ENCODE assay signal across 1 cellular context in the genomic region with DNA sequence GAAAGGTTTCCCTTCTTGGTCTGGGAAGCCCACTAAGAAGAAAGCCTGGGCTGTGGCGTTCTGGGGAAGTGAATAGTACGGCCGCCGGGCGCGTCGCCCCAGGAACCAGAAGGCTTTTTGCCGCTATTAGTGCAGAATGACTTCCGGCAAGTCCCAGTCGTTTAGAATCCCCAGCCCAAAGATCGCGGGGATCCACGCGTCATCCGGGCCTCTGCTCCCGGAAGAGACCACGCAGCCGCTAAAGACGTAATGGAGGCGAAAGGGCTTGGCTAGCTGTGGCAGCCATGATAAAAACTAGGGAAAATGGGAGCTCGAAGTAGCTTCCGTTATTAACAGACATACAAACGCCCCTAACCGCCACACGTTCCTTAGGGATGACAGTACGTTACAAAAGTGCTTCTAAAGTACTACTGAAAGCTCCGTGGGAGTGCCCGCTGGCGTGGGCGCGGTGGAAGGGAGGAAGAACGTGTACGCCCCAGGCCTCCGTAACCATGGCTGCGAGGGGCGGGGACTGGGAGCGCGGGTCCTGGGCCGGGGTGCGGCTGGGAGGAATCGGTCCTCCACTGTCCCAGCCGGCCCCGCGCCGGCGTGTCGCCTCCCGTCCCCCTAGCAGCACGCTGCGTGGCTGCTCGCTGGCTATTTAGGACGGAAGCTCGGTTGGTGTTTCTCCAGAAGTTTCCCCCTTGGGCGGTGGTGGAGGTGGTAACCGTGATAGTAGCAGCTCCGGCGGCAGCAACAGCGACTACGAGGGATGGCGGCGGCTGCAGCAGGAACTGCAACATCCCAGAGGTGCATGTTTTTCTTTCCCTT.
TF ChIP-seq lines count a peak whose summit lies in the region.

A gene (plus strand): TSS at position 667 of the 810 bp plus-strand sequence. CDS start 85 bp downstream, at position 752.

TF ChIP-seq in WTC11, 78 proteins besides CTCF, POLR2A, EP300 and RAD21 (continued from another document and continues in another):
- TF ChIP-seq, protein P1, sequence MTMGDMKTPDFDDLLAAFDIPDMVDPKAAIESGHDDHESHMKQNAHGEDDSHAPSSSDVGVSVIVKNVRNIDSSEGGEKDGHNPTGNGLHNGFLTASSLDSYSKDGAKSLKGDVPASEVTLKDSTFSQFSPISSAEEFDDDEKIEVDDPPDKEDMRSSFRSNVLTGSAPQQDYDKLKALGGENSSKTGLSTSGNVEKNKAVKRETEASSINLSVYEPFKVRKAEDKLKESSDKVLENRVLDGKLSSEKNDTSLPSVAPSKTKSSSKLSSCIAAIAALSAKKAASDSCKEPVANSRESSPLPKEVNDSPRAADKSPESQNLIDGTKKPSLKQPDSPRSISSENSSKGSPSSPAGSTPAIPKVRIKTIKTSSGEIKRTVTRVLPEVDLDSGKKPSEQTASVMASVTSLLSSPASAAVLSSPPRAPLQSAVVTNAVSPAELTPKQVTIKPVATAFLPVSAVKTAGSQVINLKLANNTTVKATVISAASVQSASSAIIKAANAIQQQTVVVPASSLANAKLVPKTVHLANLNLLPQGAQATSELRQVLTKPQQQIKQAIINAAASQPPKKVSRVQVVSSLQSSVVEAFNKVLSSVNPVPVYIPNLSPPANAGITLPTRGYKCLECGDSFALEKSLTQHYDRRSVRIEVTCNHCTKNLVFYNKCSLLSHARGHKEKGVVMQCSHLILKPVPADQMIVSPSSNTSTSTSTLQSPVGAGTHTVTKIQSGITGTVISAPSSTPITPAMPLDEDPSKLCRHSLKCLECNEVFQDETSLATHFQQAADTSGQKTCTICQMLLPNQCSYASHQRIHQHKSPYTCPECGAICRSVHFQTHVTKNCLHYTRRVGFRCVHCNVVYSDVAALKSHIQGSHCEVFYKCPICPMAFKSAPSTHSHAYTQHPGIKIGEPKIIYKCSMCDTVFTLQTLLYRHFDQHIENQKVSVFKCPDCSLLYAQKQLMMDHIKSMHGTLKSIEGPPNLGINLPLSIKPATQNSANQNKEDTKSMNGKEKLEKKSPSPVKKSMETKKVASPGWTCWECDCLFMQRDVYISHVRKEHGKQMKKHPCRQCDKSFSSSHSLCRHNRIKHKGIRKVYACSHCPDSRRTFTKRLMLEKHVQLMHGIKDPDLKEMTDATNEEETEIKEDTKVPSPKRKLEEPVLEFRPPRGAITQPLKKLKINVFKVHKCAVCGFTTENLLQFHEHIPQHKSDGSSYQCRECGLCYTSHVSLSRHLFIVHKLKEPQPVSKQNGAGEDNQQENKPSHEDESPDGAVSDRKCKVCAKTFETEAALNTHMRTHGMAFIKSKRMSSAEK (CRISPR knock-in tag; IDR thresholded peaks at IDR 0.05; ENCODE audit: borderline replicate concordance): no peak
- no peak for TF ChIP-seq MXD4 (CRISPR knock-in tag; IDR thresholded peaks at IDR 0.05; ENCODE audit: borderline replicate concordance)
- TF ChIP-seq ZNF219 (CRISPR knock-in tag; IDR thresholded peaks at IDR 0.05; ENCODE audit: borderline replicate concordance): no peak
- TF ChIP-seq KAT7 (CRISPR knock-in tag; IDR thresholded peaks at IDR 0.05; ENCODE audit: borderline replicate concordance): no peak
- TF ChIP-seq, protein P2, sequence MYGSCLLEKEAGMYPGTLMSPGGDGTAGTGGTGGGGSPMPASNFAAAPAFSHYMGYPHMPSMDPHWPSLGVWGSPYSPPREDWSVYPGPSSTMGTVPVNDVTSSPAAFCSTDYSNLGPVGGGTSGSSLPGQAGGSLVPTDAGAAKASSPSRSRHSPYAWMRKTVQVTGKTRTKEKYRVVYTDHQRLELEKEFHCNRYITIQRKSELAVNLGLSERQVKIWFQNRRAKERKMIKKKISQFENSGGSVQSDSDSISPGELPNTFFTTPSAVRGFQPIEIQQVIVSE (CRISPR knock-in tag; IDR thresholded peaks at IDR 0.05; ENCODE audit: borderline replicate concordance): no peak
- no peak for TF ChIP-seq ZNF138 (CRISPR knock-in tag; conservative IDR thresholded peaks at IDR 0.05)
- TF ChIP-seq, protein P3, sequence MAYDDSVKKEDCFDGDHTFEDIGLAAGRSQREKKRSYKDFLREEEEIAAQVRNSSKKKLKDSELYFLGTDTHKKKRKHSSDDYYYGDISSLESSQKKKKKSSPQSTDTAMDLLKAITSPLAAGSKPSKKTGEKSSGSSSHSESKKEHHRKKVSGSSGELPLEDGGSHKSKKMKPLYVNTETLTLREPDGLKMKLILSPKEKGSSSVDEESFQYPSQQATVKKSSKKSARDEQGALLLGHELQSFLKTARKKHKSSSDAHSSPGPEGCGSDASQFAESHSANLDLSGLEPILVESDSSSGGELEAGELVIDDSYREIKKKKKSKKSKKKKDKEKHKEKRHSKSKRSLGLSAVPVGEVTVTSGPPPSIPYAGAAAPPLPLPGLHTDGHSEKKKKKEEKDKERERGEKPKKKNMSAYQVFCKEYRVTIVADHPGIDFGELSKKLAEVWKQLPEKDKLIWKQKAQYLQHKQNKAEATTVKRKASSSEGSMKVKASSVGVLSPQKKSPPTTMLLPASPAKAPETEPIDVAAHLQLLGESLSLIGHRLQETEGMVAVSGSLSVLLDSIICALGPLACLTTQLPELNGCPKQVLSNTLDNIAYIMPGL (CRISPR knock-in tag; IDR thresholded peaks at IDR 0.05): peak; percentile 97
- TF ChIP-seq, protein P4, sequence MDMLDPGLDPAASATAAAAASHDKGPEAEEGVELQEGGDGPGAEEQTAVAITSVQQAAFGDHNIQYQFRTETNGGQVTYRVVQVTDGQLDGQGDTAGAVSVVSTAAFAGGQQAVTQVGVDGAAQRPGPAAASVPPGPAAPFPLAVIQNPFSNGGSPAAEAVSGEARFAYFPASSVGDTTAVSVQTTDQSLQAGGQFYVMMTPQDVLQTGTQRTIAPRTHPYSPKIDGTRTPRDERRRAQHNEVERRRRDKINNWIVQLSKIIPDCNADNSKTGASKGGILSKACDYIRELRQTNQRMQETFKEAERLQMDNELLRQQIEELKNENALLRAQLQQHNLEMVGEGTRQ (CRISPR knock-in tag; IDR thresholded peaks at IDR 0.05): no peak; the same call in 1 of the 2 replicates
- peak; percentile 82 for TF ChIP-seq FOXK1 (CRISPR knock-in tag; IDR thresholded peaks at IDR 0.05)
- TF ChIP-seq GRHL2 (CRISPR knock-in tag; IDR thresholded peaks at IDR 0.05; ENCODE audit: insufficient replicate concordance, severe bottlenecking): no peak
- TF ChIP-seq, protein P5, sequence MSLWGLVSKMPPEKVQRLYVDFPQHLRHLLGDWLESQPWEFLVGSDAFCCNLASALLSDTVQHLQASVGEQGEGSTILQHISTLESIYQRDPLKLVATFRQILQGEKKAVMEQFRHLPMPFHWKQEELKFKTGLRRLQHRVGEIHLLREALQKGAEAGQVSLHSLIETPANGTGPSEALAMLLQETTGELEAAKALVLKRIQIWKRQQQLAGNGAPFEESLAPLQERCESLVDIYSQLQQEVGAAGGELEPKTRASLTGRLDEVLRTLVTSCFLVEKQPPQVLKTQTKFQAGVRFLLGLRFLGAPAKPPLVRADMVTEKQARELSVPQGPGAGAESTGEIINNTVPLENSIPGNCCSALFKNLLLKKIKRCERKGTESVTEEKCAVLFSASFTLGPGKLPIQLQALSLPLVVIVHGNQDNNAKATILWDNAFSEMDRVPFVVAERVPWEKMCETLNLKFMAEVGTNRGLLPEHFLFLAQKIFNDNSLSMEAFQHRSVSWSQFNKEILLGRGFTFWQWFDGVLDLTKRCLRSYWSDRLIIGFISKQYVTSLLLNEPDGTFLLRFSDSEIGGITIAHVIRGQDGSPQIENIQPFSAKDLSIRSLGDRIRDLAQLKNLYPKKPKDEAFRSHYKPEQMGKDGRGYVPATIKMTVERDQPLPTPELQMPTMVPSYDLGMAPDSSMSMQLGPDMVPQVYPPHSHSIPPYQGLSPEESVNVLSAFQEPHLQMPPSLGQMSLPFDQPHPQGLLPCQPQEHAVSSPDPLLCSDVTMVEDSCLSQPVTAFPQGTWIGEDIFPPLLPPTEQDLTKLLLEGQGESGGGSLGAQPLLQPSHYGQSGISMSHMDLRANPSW (CRISPR knock-in tag; conservative IDR thresholded peaks at IDR 0.05; ENCODE audit: low read depth): no peak
- TF ChIP-seq ATF1 (CRISPR knock-in tag; IDR thresholded peaks at IDR 0.05): no peak
- TF ChIP-seq, protein P6, sequence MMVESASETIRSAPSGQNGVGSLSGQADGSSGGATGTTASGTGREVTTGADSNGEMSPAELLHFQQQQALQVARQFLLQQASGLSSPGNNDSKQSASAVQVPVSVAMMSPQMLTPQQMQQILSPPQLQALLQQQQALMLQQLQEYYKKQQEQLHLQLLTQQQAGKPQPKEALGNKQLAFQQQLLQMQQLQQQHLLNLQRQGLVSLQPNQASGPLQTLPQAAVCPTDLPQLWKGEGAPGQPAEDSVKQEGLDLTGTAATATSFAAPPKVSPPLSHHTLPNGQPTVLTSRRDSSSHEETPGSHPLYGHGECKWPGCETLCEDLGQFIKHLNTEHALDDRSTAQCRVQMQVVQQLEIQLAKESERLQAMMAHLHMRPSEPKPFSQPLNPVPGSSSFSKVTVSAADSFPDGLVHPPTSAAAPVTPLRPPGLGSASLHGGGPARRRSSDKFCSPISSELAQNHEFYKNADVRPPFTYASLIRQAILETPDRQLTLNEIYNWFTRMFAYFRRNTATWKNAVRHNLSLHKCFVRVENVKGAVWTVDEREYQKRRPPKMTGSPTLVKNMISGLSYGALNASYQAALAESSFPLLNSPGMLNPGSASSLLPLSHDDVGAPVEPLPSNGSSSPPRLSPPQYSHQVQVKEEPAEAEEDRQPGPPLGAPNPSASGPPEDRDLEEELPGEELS (CRISPR knock-in tag; IDR thresholded peaks at IDR 0.05): peak; percentile 12; the same call in 1 of the 2 replicates
- TF ChIP-seq NFE2L1 (CRISPR knock-in tag; IDR thresholded peaks at IDR 0.05): peak; percentile 53; the same call in 1 of the 2 replicates
- 0 out of 2 replicates have a peak, but pooled peaks have one; percentile 63 for TF ChIP-seq NR3C1 (CRISPR knock-in tag; conservative IDR thresholded peaks at IDR 0.05; ENCODE audit: low read depth)
- TF ChIP-seq RORB (CRISPR knock-in tag; IDR thresholded peaks at IDR 0.05): no peak
- TF ChIP-seq ELF4 (CRISPR knock-in tag; IDR thresholded peaks at IDR 0.05; ENCODE audit: low read depth): no peak
- TF ChIP-seq, protein P7, sequence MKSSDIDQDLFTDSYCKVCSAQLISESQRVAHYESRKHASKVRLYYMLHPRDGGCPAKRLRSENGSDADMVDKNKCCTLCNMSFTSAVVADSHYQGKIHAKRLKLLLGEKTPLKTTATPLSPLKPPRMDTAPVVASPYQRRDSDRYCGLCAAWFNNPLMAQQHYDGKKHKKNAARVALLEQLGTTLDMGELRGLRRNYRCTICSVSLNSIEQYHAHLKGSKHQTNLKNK (CRISPR knock-in tag; IDR thresholded peaks at IDR 0.05): no peak
- peak; percentile 62; the same call in 1 of the 2 replicates for TF ChIP-seq CREM (CRISPR knock-in tag; IDR thresholded peaks at IDR 0.05)
- peak; percentile 86; the same call in 1 of the 2 replicates for TF ChIP-seq ZNF232 (CRISPR knock-in tag; IDR thresholded peaks at IDR 0.05)
- TF ChIP-seq HMGA2 (CRISPR knock-in tag; IDR thresholded peaks at IDR 0.05): no peak
- TF ChIP-seq, protein P8, sequence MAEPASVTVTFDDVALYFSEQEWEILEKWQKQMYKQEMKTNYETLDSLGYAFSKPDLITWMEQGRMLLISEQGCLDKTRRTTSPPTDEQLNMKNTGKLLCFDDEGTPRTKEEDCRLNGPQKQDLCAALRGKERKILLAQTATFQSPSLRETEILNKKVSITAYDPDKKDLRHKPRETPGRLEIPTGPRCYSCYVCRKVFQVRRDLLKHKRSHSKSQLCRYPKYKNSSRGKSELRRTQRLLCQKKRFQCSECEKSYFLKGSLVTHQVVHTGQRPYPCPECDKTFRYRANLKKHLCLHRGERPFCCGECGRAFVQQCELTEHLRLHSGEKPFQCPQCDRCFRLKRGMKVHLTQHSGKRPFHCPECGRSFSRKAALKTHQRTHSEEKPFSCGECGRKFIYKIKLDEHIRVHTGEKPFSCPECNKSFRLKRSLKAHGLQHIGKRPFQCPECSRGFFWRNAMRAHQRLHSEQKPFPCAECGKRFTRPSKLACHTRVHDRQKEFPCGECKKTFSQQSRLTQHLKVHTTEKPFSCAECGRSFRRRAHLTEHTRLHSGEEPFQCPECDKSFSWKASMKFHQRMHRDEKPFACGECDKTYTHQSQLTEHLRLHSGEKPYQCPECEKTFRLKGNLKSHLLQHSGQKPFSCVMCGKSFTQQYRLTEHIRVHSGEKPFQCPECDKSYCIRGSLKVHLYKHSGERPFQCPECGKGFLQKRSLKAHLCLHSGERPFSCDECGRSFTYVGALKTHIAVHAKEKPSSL (CRISPR knock-in tag; conservative IDR thresholded peaks at IDR 0.05): no peak
- TF ChIP-seq, protein P9, sequence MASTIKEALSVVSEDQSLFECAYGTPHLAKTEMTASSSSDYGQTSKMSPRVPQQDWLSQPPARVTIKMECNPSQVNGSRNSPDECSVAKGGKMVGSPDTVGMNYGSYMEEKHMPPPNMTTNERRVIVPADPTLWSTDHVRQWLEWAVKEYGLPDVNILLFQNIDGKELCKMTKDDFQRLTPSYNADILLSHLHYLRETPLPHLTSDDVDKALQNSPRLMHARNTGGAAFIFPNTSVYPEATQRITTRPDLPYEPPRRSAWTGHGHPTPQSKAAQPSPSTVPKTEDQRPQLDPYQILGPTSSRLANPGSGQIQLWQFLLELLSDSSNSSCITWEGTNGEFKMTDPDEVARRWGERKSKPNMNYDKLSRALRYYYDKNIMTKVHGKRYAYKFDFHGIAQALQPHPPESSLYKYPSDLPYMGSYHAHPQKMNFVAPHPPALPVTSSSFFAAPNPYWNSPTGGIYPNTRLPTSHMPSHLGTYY (CRISPR knock-in tag; IDR thresholded peaks at IDR 0.05): no peak
- no peak; the same call in 1 of the 2 replicates for TF ChIP-seq TEAD1 (CRISPR knock-in tag; IDR thresholded peaks at IDR 0.05)
- TF ChIP-seq NR1H2 (CRISPR knock-in tag; IDR thresholded peaks at IDR 0.05): no peak
- no peak for TF ChIP-seq ZNF671 (CRISPR knock-in tag; IDR thresholded peaks at IDR 0.05)
- TF ChIP-seq, protein P10, sequence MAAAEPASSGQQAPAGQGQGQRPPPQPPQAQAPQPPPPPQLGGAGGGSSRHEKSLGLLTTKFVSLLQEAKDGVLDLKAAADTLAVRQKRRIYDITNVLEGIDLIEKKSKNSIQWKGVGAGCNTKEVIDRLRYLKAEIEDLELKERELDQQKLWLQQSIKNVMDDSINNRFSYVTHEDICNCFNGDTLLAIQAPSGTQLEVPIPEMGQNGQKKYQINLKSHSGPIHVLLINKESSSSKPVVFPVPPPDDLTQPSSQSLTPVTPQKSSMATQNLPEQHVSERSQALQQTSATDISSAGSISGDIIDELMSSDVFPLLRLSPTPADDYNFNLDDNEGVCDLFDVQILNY (CRISPR knock-in tag; IDR thresholded peaks at IDR 0.05): peak; percentile 43; the same call in 1 of the 2 replicates
- TF ChIP-seq, protein P11, sequence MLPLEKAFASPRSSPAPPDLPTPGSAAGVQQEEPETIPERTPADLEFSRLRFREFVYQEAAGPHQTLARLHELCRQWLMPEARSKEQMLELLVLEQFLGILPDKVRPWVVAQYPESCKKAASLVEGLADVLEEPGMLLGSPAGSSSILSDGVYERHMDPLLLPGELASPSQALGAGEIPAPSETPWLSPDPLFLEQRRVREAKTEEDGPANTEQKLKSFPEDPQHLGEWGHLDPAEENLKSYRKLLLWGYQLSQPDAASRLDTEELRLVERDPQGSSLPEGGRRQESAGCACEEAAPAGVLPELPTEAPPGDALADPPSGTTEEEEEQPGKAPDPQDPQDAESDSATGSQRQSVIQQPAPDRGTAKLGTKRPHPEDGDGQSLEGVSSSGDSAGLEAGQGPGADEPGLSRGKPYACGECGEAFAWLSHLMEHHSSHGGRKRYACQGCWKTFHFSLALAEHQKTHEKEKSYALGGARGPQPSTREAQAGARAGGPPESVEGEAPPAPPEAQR (CRISPR knock-in tag; IDR thresholded peaks at IDR 0.05): no peak
- no peak for TF ChIP-seq ZNF423 (CRISPR knock-in tag; IDR thresholded peaks at IDR 0.05)
- TF ChIP-seq, protein P12, sequence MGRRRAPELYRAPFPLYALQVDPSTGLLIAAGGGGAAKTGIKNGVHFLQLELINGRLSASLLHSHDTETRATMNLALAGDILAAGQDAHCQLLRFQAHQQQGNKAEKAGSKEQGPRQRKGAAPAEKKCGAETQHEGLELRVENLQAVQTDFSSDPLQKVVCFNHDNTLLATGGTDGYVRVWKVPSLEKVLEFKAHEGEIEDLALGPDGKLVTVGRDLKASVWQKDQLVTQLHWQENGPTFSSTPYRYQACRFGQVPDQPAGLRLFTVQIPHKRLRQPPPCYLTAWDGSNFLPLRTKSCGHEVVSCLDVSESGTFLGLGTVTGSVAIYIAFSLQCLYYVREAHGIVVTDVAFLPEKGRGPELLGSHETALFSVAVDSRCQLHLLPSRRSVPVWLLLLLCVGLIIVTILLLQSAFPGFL (CRISPR knock-in tag; IDR thresholded peaks at IDR 0.05; ENCODE audit: borderline replicate concordance): 0 out of 2 replicates have a peak, but pooled peaks have one; percentile 55
